ENCODE assay signal across 1 cellular context in genomic region chr7:5045558-5046396, GRCh38.
TF ChIP-seq lines count a peak whose summit lies in the region.

Gene RBAK, plus strand, starts transcription at chr7:5045860. Its CDS starts 2,217 bp downstream, at chr7:5048077.

TF ChIP-seq in HepG2, 621 proteins besides CTCF, POLR2A, EP300 and RAD21 (continued from another document):
- no peak for TF ChIP-seq ARID5B (CRISPR knock-in tag; IDR thresholded peaks at IDR 0.05)
- TF ChIP-seq CHCHD3 (CRISPR knock-in tag; IDR thresholded peaks at IDR 0.05), result 0 out of 2 replicates have a peak, but pooled peaks have one; percentile 21
- TF ChIP-seq ZNF784 (CRISPR knock-in tag; IDR thresholded peaks at IDR 0.05; ENCODE audit: borderline replicate concordance), result peak; percentile 88
- peak; percentile 34; the same call in 1 of the 2 replicates for TF ChIP-seq TMF1 (CRISPR knock-in tag; IDR thresholded peaks at IDR 0.05; ENCODE audit: low read depth)
- peak; percentile 97 for TF ChIP-seq ZFY (CRISPR knock-in tag; IDR thresholded peaks at IDR 0.05)
- 0 out of 2 replicates have a peak, but pooled peaks have one; percentile 31 for TF ChIP-seq ZNF317 (CRISPR knock-in tag; IDR thresholded peaks at IDR 0.05)
- TF ChIP-seq ZNF629 (CRISPR knock-in tag; conservative IDR thresholded peaks at IDR 0.05), result no peak
- peak; percentile 72; the same call in 1 of the 2 replicates for TF ChIP-seq ARID4A (CRISPR knock-in tag; IDR thresholded peaks at IDR 0.05; ENCODE audit: borderline replicate concordance)
- 0 out of 2 replicates have a peak, but pooled peaks have one; percentile 13 for TF ChIP-seq ZFP37 (CRISPR knock-in tag; IDR thresholded peaks at IDR 0.05; ENCODE audit: borderline replicate concordance)
- TF ChIP-seq ZBED4 (CRISPR knock-in tag; IDR thresholded peaks at IDR 0.05; ENCODE audit: borderline replicate concordance), result 0 out of 2 replicates have a peak, but pooled peaks have one; percentile 18
- peak; percentile 57; the same call in 1 of the 2 replicates for TF ChIP-seq ZNF776 (CRISPR knock-in tag; IDR thresholded peaks at IDR 0.05)
- peak; percentile 60; the same call in 1 of the 2 replicates for TF ChIP-seq MTA1 (CRISPR knock-in tag; IDR thresholded peaks at IDR 0.05; ENCODE audit: borderline replicate concordance)
- no peak for TF ChIP-seq SUZ12 (IDR thresholded peaks at IDR 0.05; ENCODE audit: low read depth, low read length)
- no peak for TF ChIP-seq MBNL3 (CRISPR knock-in tag; conservative IDR thresholded peaks at IDR 0.05)
- peak; percentile 72; the same call in 1 of the 2 replicates for TF ChIP-seq KLF6 (CRISPR knock-in tag; IDR thresholded peaks at IDR 0.05)
- TF ChIP-seq ZNF484 (CRISPR knock-in tag; IDR thresholded peaks at IDR 0.05; ENCODE audit: borderline replicate concordance, low read depth), result no peak
- no peak for TF ChIP-seq TBP (CRISPR knock-in tag; IDR thresholded peaks at IDR 0.05)
- peak; percentile 65; the same call in 1 of the 2 replicates for TF ChIP-seq ZNF235 (CRISPR knock-in tag; IDR thresholded peaks at IDR 0.05; ENCODE audit: borderline replicate concordance)
- peak; percentile 18; the same call in 1 of the 2 replicates for TF ChIP-seq MEIS2 (CRISPR knock-in tag; IDR thresholded peaks at IDR 0.05)
- TF ChIP-seq ZNF788 (CRISPR knock-in tag; IDR thresholded peaks at IDR 0.05; ENCODE audit: borderline replicate concordance), result peak; percentile 33; the same call in 1 of the 2 replicates
- TF ChIP-seq ZNF136 (CRISPR knock-in tag; IDR thresholded peaks at IDR 0.05; ENCODE audit: low read depth), result peak; percentile 84; the same call in 1 of the 2 replicates
- 0 out of 2 replicates have a peak, but pooled peaks have one; percentile 69 for TF ChIP-seq SNAI1 (CRISPR knock-in tag; IDR thresholded peaks at IDR 0.05; ENCODE audit: borderline replicate concordance)
- TF ChIP-seq CHD4 (IDR thresholded peaks at IDR 0.05; ENCODE audit: borderline replicate concordance, low read length), result no peak
- TF ChIP-seq RBM39 (IDR thresholded peaks at IDR 0.05; ENCODE audit: low read depth, low read length, poor library complexity, severe bottlenecking), result peak; percentile 56
- TF ChIP-seq GLI4 (CRISPR knock-in tag; IDR thresholded peaks at IDR 0.05; ENCODE audit: borderline replicate concordance), result peak; percentile 57; the same call in 1 of the 2 replicates
- peak; percentile 81 for TF ChIP-seq ZNF574 (CRISPR knock-in tag; IDR thresholded peaks at IDR 0.05)
- TF ChIP-seq HNF1B (CRISPR knock-in tag; IDR thresholded peaks at IDR 0.05), result 0 out of 2 replicates have a peak, but pooled peaks have one; percentile 19
- peak; percentile 15; the same call in 1 of the 2 replicates for TF ChIP-seq DNMT1 (CRISPR knock-in tag; IDR thresholded peaks at IDR 0.05)
- TF ChIP-seq ZNF253 (CRISPR knock-in tag; IDR thresholded peaks at IDR 0.05; ENCODE audit: borderline replicate concordance), result no peak
- peak; percentile 95 for TF ChIP-seq GABPB1 (CRISPR knock-in tag; IDR thresholded peaks at IDR 0.05)
- peak; percentile 87 for TF ChIP-seq ZNF607 (CRISPR knock-in tag; IDR thresholded peaks at IDR 0.05; ENCODE audit: borderline replicate concordance)
- TF ChIP-seq ZNF430 (CRISPR knock-in tag; IDR thresholded peaks at IDR 0.05), result 0 out of 2 replicates have a peak, but pooled peaks have one; percentile 60
- 0 out of 2 replicates have a peak, but pooled peaks have one; percentile 47 for TF ChIP-seq ZBTB25 (CRISPR knock-in tag; IDR thresholded peaks at IDR 0.05)
- peak; percentile 69; the same call in 1 of the 2 replicates for TF ChIP-seq YEATS4 (CRISPR knock-in tag; IDR thresholded peaks at IDR 0.05; ENCODE audit: borderline replicate concordance)
- TF ChIP-seq ONECUT2 (CRISPR knock-in tag; IDR thresholded peaks at IDR 0.05), result no peak
- no peak for TF ChIP-seq MAFG (CRISPR knock-in tag; IDR thresholded peaks at IDR 0.05)
